In the genomic region with DNA sequence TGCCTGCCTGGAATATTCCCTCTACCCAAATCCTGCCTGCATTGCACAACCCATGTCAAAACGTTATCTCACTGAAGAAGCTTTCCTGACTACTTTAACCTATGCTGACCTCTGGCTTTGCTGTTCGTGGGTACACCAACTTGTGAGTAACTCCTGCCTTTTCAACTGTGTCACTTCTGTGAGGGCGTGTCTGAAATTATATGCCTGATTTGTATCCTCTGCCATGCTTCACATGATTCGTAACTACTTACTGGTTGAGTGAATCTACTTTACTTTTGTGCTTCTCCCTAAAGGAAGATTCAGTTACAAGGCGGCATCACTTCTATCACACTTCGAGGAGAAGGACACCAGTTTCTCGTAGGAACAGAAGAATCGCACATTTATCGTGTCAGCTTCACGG, we compare ENCODE assay signal across 3 cellular contexts.
TF ChIP-seq lines count a peak whose summit lies in the region.

No MANE protein-coding gene starts in this region.

TF ChIP-seq in A549, 52 proteins besides CTCF, POLR2A, EP300 and RAD21:
- TF ChIP-seq, protein P1, sequence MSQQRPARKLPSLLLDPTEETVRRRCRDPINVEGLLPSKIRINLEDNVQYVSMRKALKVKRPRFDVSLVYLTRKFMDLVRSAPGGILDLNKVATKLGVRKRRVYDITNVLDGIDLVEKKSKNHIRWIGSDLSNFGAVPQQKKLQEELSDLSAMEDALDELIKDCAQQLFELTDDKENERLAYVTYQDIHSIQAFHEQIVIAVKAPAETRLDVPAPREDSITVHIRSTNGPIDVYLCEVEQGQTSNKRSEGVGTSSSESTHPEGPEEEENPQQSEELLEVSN (IDR thresholded peaks at IDR 0.05; ENCODE audit: borderline replicate concordance, low read depth), result no peak
- no peak for TF ChIP-seq EHMT2 (IDR thresholded peaks at IDR 0.05; ENCODE audit: low read depth)
- no peak for TF ChIP-seq ESRRA (IDR thresholded peaks at IDR 0.05; ENCODE audit: borderline replicate concordance, low read length)
- TF ChIP-seq CHD4 (IDR thresholded peaks at IDR 0.05; ENCODE audit: borderline replicate concordance), result no peak
- no peak for TF ChIP-seq SMC3 (IDR thresholded peaks at IDR 0.05)
- no peak for TF ChIP-seq SREBF2 (IDR thresholded peaks at IDR 0.05)
- TF ChIP-seq HOXB5 (CRISPR knock-in tag; IDR thresholded peaks at IDR 0.05), result no peak

TF ChIP-seq in GM23338, 12 proteins besides CTCF, POLR2A, EP300 and RAD21:
- TF ChIP-seq EZH2 (IDR thresholded peaks at IDR 0.05; ENCODE audit: low read depth, unreplicated experiment) (no peak), NANOG (IDR thresholded peaks at IDR 0.05; ENCODE audit: borderline replicate concordance) (no peak), ZNF462 (CRISPR knock-in tag; IDR thresholded peaks at IDR 0.05) (no peak), CREB1 (CRISPR knock-in tag; IDR thresholded peaks at IDR 0.05; ENCODE audit: low read depth) (no peak), STAT1 (IDR thresholded peaks at IDR 0.05; ENCODE audit: unreplicated experiment) (no peak), ZNF114 (CRISPR knock-in tag; IDR thresholded peaks at IDR 0.05) (no peak), EZH2phosphoT487 (IDR thresholded peaks at IDR 0.05; ENCODE audit: unreplicated experiment) (no peak)
- TF ChIP-seq, protein P2, sequence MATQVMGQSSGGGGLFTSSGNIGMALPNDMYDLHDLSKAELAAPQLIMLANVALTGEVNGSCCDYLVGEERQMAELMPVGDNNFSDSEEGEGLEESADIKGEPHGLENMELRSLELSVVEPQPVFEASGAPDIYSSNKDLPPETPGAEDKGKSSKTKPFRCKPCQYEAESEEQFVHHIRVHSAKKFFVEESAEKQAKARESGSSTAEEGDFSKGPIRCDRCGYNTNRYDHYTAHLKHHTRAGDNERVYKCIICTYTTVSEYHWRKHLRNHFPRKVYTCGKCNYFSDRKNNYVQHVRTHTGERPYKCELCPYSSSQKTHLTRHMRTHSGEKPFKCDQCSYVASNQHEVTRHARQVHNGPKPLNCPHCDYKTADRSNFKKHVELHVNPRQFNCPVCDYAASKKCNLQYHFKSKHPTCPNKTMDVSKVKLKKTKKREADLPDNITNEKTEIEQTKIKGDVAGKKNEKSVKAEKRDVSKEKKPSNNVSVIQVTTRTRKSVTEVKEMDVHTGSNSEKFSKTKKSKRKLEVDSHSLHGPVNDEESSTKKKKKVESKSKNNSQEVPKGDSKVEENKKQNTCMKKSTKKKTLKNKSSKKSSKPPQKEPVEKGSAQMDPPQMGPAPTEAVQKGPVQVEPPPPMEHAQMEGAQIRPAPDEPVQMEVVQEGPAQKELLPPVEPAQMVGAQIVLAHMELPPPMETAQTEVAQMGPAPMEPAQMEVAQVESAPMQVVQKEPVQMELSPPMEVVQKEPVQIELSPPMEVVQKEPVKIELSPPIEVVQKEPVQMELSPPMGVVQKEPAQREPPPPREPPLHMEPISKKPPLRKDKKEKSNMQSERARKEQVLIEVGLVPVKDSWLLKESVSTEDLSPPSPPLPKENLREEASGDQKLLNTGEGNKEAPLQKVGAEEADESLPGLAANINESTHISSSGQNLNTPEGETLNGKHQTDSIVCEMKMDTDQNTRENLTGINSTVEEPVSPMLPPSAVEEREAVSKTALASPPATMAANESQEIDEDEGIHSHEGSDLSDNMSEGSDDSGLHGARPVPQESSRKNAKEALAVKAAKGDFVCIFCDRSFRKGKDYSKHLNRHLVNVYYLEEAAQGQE (IDR thresholded peaks at IDR 0.05; ENCODE audit: unreplicated experiment), result no peak

TF ChIP-seq in H1, 55 proteins besides CTCF, POLR2A, EP300 and RAD21:
- TF ChIP-seq NRF1 (IDR thresholded peaks at IDR 0.05; ENCODE audit: low read depth, low read length) (no peak), RFX5 (IDR thresholded peaks at IDR 0.05; ENCODE audit: borderline replicate concordance, low read depth, low read length) (no peak), KDM5A (IDR thresholded peaks at IDR 0.05; ENCODE audit: low read length) (no peak), SIN3A (conservative IDR thresholded peaks at IDR 0.05 in 1 of 2, IDR thresholded peaks at IDR 0.05 in 1 of 2; ENCODE audit: low read depth in 1 of 2, low read length in 2 of 2) (no peak), HDAC2 (IDR thresholded peaks at IDR 0.05; ENCODE audit: borderline replicate concordance in 1 of 2, low read depth in 2 of 2, low read length in 2 of 2) (no peak), SIRT6 (IDR thresholded peaks at IDR 0.05; ENCODE audit: low read length) (no peak), SP2 (IDR thresholded peaks at IDR 0.05; ENCODE audit: low read length) (no peak), MAFK (IDR thresholded peaks at IDR 0.05; ENCODE audit: low read depth, low read length) (no peak), GABPA (IDR thresholded peaks at IDR 0.05; ENCODE audit: borderline replicate concordance, insufficient read depth, low read length) (no peak), SP1 (IDR thresholded peaks at IDR 0.05; ENCODE audit: low read depth, low read length) (no peak), TAF7 (optimal IDR thresholded peaks at IDR 0.05; ENCODE audit: borderline replicate concordance, low read depth, low read length) (no peak), YY1 (IDR thresholded peaks at IDR 0.05; ENCODE audit: low read depth, low read length) (no peak), RNF2 (IDR thresholded peaks at IDR 0.05; ENCODE audit: borderline replicate concordance, low read depth, low read length, missing control alignments, poor library complexity, severe bottlenecking) (no peak)
- TF ChIP-seq, protein P3, sequence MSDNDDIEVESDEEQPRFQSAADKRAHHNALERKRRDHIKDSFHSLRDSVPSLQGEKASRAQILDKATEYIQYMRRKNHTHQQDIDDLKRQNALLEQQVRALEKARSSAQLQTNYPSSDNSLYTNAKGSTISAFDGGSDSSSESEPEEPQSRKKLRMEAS (IDR thresholded peaks at IDR 0.05), result no peak
